8 cellular contexts compared by ENCODE assay signal in genomic region chr11:74311352-74311926, GRCh38. TPM values are rescaled to one million over a fixed set of nuclear protein-coding genes. Genes with fewer than 3 reads are reported as not detected.
DNase-seq lines count a peak whose midpoint lies in the region; ATAC-seq and TF ChIP-seq lines count a peak whose summit lies in the region.

Gene P4HA3, minus strand, starts transcription at chr11:74311640. Its CDS starts 29 bp downstream, at chr11:74311611.

- H3K4me1 Mint-ChIP-seq in T-helper 17 cell (peaks cover 11% of the 10 kb centered on the region), MCF 10A (ENCODE audit: insufficient read depth, unreplicated experiment) (peaks cover 6% of the 10 kb centered on the region), immature natural killer cell (peaks cover 12 to 14% of the 10 kb centered on the region in 2 donors)

- peaks cover 43% of the 10 kb centered on the region for H3K27me3 Mint-ChIP-seq in T-helper 17 cell
- no peaks in the 10 kb centered on the region for H3K27me3 Mint-ChIP-seq in MCF 10A (ENCODE audit: insufficient read depth, unreplicated experiment)
- H3K27me3 Mint-ChIP-seq in immature natural killer cell (ENCODE audit: low read depth in 3 of 3) = peaks cover 6 to 11% (median 9%) of the 10 kb centered on the region in 3 donors

- H3K27ac Mint-ChIP-seq in T-helper 17 cell = no peak within 1 kb of the TSS
- H3K27ac Mint-ChIP-seq in MCF 10A (ENCODE audit: low read depth, unreplicated experiment) = peak within 1 kb of the TSS; percentile 41
- H3K27ac Mint-ChIP-seq in immature natural killer cell = no peak within 1 kb of the TSS

- POLR2A ChIA-PET in MCF 10A (lab: Yijun Ruan, JAX) = no interaction called here

- peaks cover under 1% of the 10 kb centered on the region for H3K9me3 ChIP-seq in T-helper 17 cell (ENCODE audit: control insufficient read depth, low read length, poor library complexity, severe bottlenecking)

- no peak for TF ChIP-seq CTCF in MCF 10A (IDR thresholded peaks at IDR 0.05; ENCODE audit: unreplicated experiment)

- H3K36me3 Mint-ChIP-seq in T-helper 17 cell (ENCODE audit: low read depth) = peaks cover 3% of the 10 kb centered on the region
- H3K36me3 Mint-ChIP-seq in MCF 10A (ENCODE audit: insufficient read depth, unreplicated experiment) = no peaks in the 10 kb centered on the region
- H3K36me3 Mint-ChIP-seq in immature natural killer cell = peaks cover 0 to under 1% (median 0%) of the 10 kb centered on the region in 3 donors

- intact Hi-C loops in MCF 10A (cut with micrococcal nuclease) = no loop called here

- H3K9me3 Mint-ChIP-seq in MCF 10A (ENCODE audit: unreplicated experiment) (peaks cover 8% of the 10 kb centered on the region), immature natural killer cell (peaks cover under 1 to 5% (median 1%) of the 10 kb centered on the region in 6 donors)

- CTCF ChIA-PET in MCF 10A (lab: Yijun Ruan, JAX) = interaction anchor here (1.1 kb wide), 1 partner anchor 10 kb away, joined by 3 read pairs; no protein-coding TSS in a partner anchor

- ATAC-seq in T-helper 17 cell = peak; percentile 89
- no peak for ATAC-seq in GM21390 (IDR thresholded peaks at IDR 0.05; ENCODE audit: unreplicated experiment)

- H3K4me3 Mint-ChIP-seq in T-helper 17 cell = peak within 1 kb of the TSS; percentile 85
- peak within 1 kb of the TSS; percentile 66 for H3K4me3 Mint-ChIP-seq in MCF 10A (ENCODE audit: unreplicated experiment)
- peak within 1 kb of the TSS; percentile 55 to 68 (median 57) for H3K4me3 Mint-ChIP-seq in immature natural killer cell

- no TSS peak for BruUV-seq in MCF 10A (replicated peaks; lab: Mats Ljungman, UMichigan)

- DNase-seq in SIG-M5 treated with dmso at 0.1 percent for 504 hours (lab: John Stamatoyannopoulos, UW; ENCODE audit: unreplicated experiment) (peak; percentile 46), SIG-M5 (lab: John Stamatoyannopoulos, UW) (no peak), T-helper 17 cell (peak; percentile 16 to 34 (median 22)), MCF 10A (ENCODE audit: unreplicated experiment) (no peak), immature natural killer cell (peak; percentile 17 to 28 (median 24)), NCI-H2196 (lab: John Stamatoyannopoulos, UW; ENCODE audit: unreplicated experiment) (no peak)
- peak; percentile 75 for DNase-seq in stimulated activated CD4-positive, alpha-beta T cell treated with anti-CD3 and anti-CD28 coated beads, Interleukin-15, amount 100 ng/mL, for 24 hours

RNA-seq across cellular contexts. Expression of gene P4HA3, which starts in this region (rescaled TPM):
- total RNA-seq in T-helper 17 cell (not detected), MCF 10A (2022) (0.15 and 0.93 TPM in 2 replicates)
- polyA plus RNA-seq in immature natural killer cell = not detected

Comparison
In these comparisons a context has a peak if more than half of its experiments do, and no peak if none do; other contexts are left out.
1. DNase-seq: peak in SIG-M5 treated with dmso at 0.1 percent for 504 hours (single experiment) and stimulated activated CD4-positive, alpha-beta T cell treated with anti-CD3 and anti-CD28 coated beads, Interleukin-15, amount 100 ng/mL, for 24 hours (single experiment); none in SIG-M5 (single experiment), MCF 10A (single experiment) and NCI-H2196 (single experiment).
2. Peak in DNase-seq and ATAC-seq in T-helper 17 cell; RNA of the gene not detected or under 1 TPM.
3. Peak in DNase-seq in immature natural killer cell; RNA of the gene not detected or under 1 TPM.
4. Peak in every context shown above with its lines, with median percentiles within 50 percentile points of each other: H3K4me3 Mint-ChIP-seq.